Comparison of ENCODE assay signal across 15 cellular contexts in genomic region chr12:108645686-108646596, GRCh38. TPM values are rescaled to one million over a fixed set of nuclear protein-coding genes. Genes with fewer than 3 reads are reported as not detected.
A peak's percentile ranks its signal among the peaks of the same experiment; 100 is the strongest.
DNase-seq lines count a peak whose midpoint lies in the region; ATAC-seq, FAIRE-seq and TF ChIP-seq lines count a peak whose summit lies in the region.
"Had no signal": no experiment of that assay in that cellular context is flagged by ENCODE, and none has a peak within 500 bp of the region (broad histone marks: within the 10 kb centered on the region; RNA-seq: fewer than 3 reads in every experiment).

No MANE protein-coding gene starts in this region.

- H3K4me1 Mint-ChIP-seq in CD4-positive, alpha-beta T cell (ENCODE audit: low read depth), result peaks cover 31% of the 10 kb centered on the region
- H3K4me1 Mint-ChIP-seq in astrocyte (ENCODE audit: low read depth, unreplicated experiment), result peaks cover 72% of the 10 kb centered on the region
- peaks cover 27 to 66% (median 37%) of the 10 kb centered on the region in 4 donors for H3K4me1 Mint-ChIP-seq in naive thymus-derived CD8-positive, alpha-beta T cell

- peak overlapping the region; percentile 29 for H3K4me3 ChIP-seq in Jurkat, Clone E6-1 (ENCODE audit: low read length)
- H3K4me3 ChIP-seq in astrocyte (ENCODE audit: insufficient read depth, low read depth, low read length), result no peak overlapping the region
- no peak overlapping the region for H3K4me3 ChIP-seq in mammary epithelial cell (replicated peaks in 1 of 3; ENCODE audit: insufficient read depth in 1 of 3, low read depth in 2 of 3, low read length in 3 of 3)
- H3K4me3 ChIP-seq in tibial nerve, result no peak overlapping the region
- H3K4me3 ChIP-seq: prostate gland, transverse colon had no signal

- H3K27ac ChIP-seq in CD4-positive, alpha-beta T cell (ENCODE audit: low read depth, low read length), result no peak overlapping the region
- H3K27ac ChIP-seq in astrocyte (ENCODE audit: low read depth, low read length) (peak overlapping the region; percentile 6), mammary epithelial cell (ENCODE audit: insufficient read depth, low read depth, low read length) (no peak overlapping the region), tibial nerve (peak overlapping the region in 2 of 4 donors; percentile 4 to 29)
- H3K27ac ChIP-seq: prostate gland had no signal

- dilution Hi-C loops in mammary epithelial cell (cut with HindIII; ENCODE audit: low sequenced_read_pairs), result no loop called here

- no peak for TF ChIP-seq POLR2A in tibial nerve (IDR thresholded peaks at IDR 0.05)

- H3K27ac Mint-ChIP-seq in CD4-positive, alpha-beta T cell, result peak overlapping the region; percentile 80
- peak overlapping the region; percentile 75 for H3K27ac Mint-ChIP-seq in astrocyte (ENCODE audit: unreplicated experiment)
- peak overlapping the region; percentile 74 to 96 (median 87) for H3K27ac Mint-ChIP-seq in naive thymus-derived CD8-positive, alpha-beta T cell

- no TSS peak for BruUV-seq in mammary epithelial cell (replicated peaks; lab: Mats Ljungman, UMichigan)

- intact Hi-C loops in CD4-positive, alpha-beta T cell (cut with DNase I, micrococcal nuclease), result no loop called here
- intact Hi-C loops in mammary epithelial cell (cut with micrococcal nuclease), result loop anchor here (5.0 kb wide), 1 partner anchor 896 kb away; no protein-coding TSS in a partner anchor

- H4K20me1 ChIP-seq in astrocyte (ENCODE audit: insufficient read depth, low read length) (peaks cover 37% of the 10 kb centered on the region), mammary epithelial cell (ENCODE audit: insufficient read depth, low read length) (no peaks in the 10 kb centered on the region)

- CTCF ChIA-PET in CD4-positive, alpha-beta T cell (lab: Charles Lee), result interaction anchor here (1.7 to 2.3 kb wide), 5 partner anchors 11 to 158 kb away, joined by 5 to 16 read pairs (median 8); partner anchors contain the start of gene SELPLG
- CTCF ChIA-PET in mammary epithelial cell (lab: Charles Lee; ENCODE audit: low non-redundant PET), result no interaction called here

- no peaks in the 10 kb centered on the region for H3K27me3 Mint-ChIP-seq in CD4-positive, alpha-beta T cell
- H3K27me3 Mint-ChIP-seq in astrocyte (ENCODE audit: low read depth, unreplicated experiment), result no peaks in the 10 kb centered on the region
- no peaks in the 10 kb centered on the region for H3K27me3 Mint-ChIP-seq in naive thymus-derived CD8-positive, alpha-beta T cell

- no peak overlapping the region for H3K4me2 ChIP-seq in astrocyte (ENCODE audit: low read length)
- H3K4me2 ChIP-seq in mammary epithelial cell (ENCODE audit: insufficient read depth, low read depth, low read length), result no peak overlapping the region

- peak overlapping the region; percentile 68 for H3K4me3 Mint-ChIP-seq in CD4-positive, alpha-beta T cell
- peak overlapping the region; percentile 3 for H3K4me3 Mint-ChIP-seq in astrocyte (ENCODE audit: unreplicated experiment)
- peak overlapping the region; percentile 52 to 83 (median 73) for H3K4me3 Mint-ChIP-seq in naive thymus-derived CD8-positive, alpha-beta T cell

- DNase-seq in CD4-positive, alpha-beta T cell, result no peak
- peak; percentile 75 for DNase-seq in Jurkat, Clone E6-1 (ENCODE audit: low read depth, low spot score)
- DNase-seq in astrocyte (ENCODE audit: low read depth), result no peak
- no peak for DNase-seq in naive thymus-derived CD8-positive, alpha-beta T cell
- no peak for DNase-seq in cerebellum (ENCODE audit: low spot score)
- no peak for DNase-seq in mammary epithelial cell
- DNase-seq in tibial nerve (ENCODE audit: low spot score in 2 of 2), result no peak
- DNase-seq: activated CD8-positive, alpha-beta memory T cell treated with anti-CD3 and anti-CD28 coated beads for 24 hours; kidney; NCI-H1048; NCI-H524; transverse colon had no signal

- H3K9me3 Mint-ChIP-seq in CD4-positive, alpha-beta T cell, result no peaks in the 10 kb centered on the region
- no peaks in the 10 kb centered on the region for H3K9me3 Mint-ChIP-seq in astrocyte (ENCODE audit: unreplicated experiment)
- no peaks in the 10 kb centered on the region for H3K9me3 Mint-ChIP-seq in naive thymus-derived CD8-positive, alpha-beta T cell

- FAIRE-seq in astrocyte (lab: Jason Lieb, UNC), result no peak
- FAIRE-seq: bronchial epithelial cell, kidney had no signal

- WGBS in mammary epithelial cell (ENCODE audit: low coverage, missing lambda C conversion rate), result 94% methylated on average over 10 of the region's 15 CpGs
- 78 to 82% methylated on average over 15 of the region's 15 CpGs for WGBS in tibial nerve, 2 donors

- H3K79me2 ChIP-seq in astrocyte (ENCODE audit: insufficient read depth, low read length) (peaks cover 33% of the 10 kb centered on the region), mammary epithelial cell (ENCODE audit: insufficient read depth, low read length) (no peaks in the 10 kb centered on the region)

- H3K9me3 ChIP-seq in CD4-positive, alpha-beta T cell (ENCODE audit: control insufficient read depth, low read length), result no peaks in the 10 kb centered on the region
- H3K9me3 ChIP-seq in astrocyte (ENCODE audit: insufficient read depth, low read depth, low read length) (no peaks in the 10 kb centered on the region), mammary epithelial cell (replicated peaks; ENCODE audit: insufficient read depth, low read length) (no peaks in the 10 kb centered on the region), tibial nerve (no peaks in the 10 kb centered on the region)
- H3K9me3 ChIP-seq: prostate gland, transverse colon had no signal

- H2AFZ ChIP-seq in astrocyte (ENCODE audit: low read depth, low read length) (no peak overlapping the region), mammary epithelial cell (ENCODE audit: low read depth, low read length) (no peak overlapping the region)

- H3K9ac ChIP-seq in astrocyte (ENCODE audit: low read length) (no peak overlapping the region), mammary epithelial cell (ENCODE audit: insufficient read depth, low read length) (no peak overlapping the region)

- H3K27me3 ChIP-seq in CD4-positive, alpha-beta T cell (ENCODE audit: control insufficient read depth, insufficient read depth, low read length), result no peaks in the 10 kb centered on the region
- H3K27me3 ChIP-seq in astrocyte (ENCODE audit: insufficient read depth, low read length) (no peaks in the 10 kb centered on the region), mammary epithelial cell (ENCODE audit: insufficient read depth, low read length) (no peaks in the 10 kb centered on the region), tibial nerve (no peaks in the 10 kb centered on the region)
- H3K27me3 ChIP-seq: transverse colon had no signal

- H3K36me3 ChIP-seq in astrocyte (ENCODE audit: insufficient read depth, low read length) (peaks cover 60% of the 10 kb centered on the region), mammary epithelial cell (ENCODE audit: insufficient read depth, low read length) (peaks cover 38% of the 10 kb centered on the region), tibial nerve (peaks cover 0 to 45% (median 0%) of the 10 kb centered on the region in 3 donors)
- H3K36me3 ChIP-seq: prostate gland had no signal

- H3K4me1 ChIP-seq in astrocyte (ENCODE audit: insufficient read depth, low read length) (peaks cover 52% of the 10 kb centered on the region), mammary epithelial cell (ENCODE audit: insufficient read depth, low read length) (peaks cover 27% of the 10 kb centered on the region), tibial nerve (peaks cover 0 to 55% (median 22%) of the 10 kb centered on the region in 4 donors)
- H3K4me1 ChIP-seq: prostate gland had no signal

- peak; percentile 29 for ATAC-seq in CD4-positive, alpha-beta T cell (ENCODE audit: poor library complexity)
- ATAC-seq in naive thymus-derived CD8-positive, alpha-beta T cell, result peak; percentile 61
- ATAC-seq in HG02981 (IDR thresholded peaks at IDR 0.05; ENCODE audit: unreplicated experiment), result no peak

- TF ChIP-seq CTCF in CD4-positive, alpha-beta T cell (IDR thresholded peaks at IDR 0.05), result no peak
- TF ChIP-seq CTCF in astrocyte (IDR thresholded peaks at IDR 0.05; ENCODE audit: insufficient read depth, low read depth, low read length) (no peak), mammary epithelial cell (conservative IDR thresholded peaks at IDR 0.05 in 1 of 2, IDR thresholded peaks at IDR 0.05 in 1 of 2; ENCODE audit: extremely low read depth in 1 of 2, insufficient read depth in 1 of 2, low read depth in 1 of 2, low read length in 2 of 2) (no peak), tibial nerve (IDR thresholded peaks at IDR 0.05) (no peak)

- in situ Hi-C loops in mammary epithelial cell (cut with MboI; ENCODE audit: low sequenced_read_pairs in 2 of 2), result loop anchor here in 1 of 2 donors (25.0 kb wide), 2 partner anchors 316 to 441 kb away; partner anchors contain the start of genes ALKBH2 and UNG

- no peaks in the 10 kb centered on the region for H3K36me3 Mint-ChIP-seq in CD4-positive, alpha-beta T cell (ENCODE audit: low read depth)
- H3K36me3 Mint-ChIP-seq in astrocyte (ENCODE audit: low read depth, unreplicated experiment), result peaks cover 32% of the 10 kb centered on the region
- no peaks in the 10 kb centered on the region for H3K36me3 Mint-ChIP-seq in naive thymus-derived CD8-positive, alpha-beta T cell

- no peak for TF ChIP-seq EP300 in tibial nerve (IDR thresholded peaks at IDR 0.05)

- POLR2A ChIA-PET in CD4-positive, alpha-beta T cell (lab: Charles Lee), result interaction anchor here (0.8 to 4.4 kb wide), 11 partner anchors 12 to 211 kb away, joined by 3 to 70 read pairs (median 4); partner anchors contain the start of genes ISCU, SART3, SELPLG and SSH1
- POLR2A ChIA-PET in naive thymus-derived CD8-positive, alpha-beta T cell (lab: Charles Lee), result interaction anchor here (0.6 to 4.9 kb wide), 10 partner anchors 12 to 961 kb away, joined by 3 to 110 read pairs (median 5); partner anchors contain the start of genes ISCU, SART3 and SELPLG

RNA-seq across cellular contexts. Expression of gene SELPLG, which starts 12.2 kb away (rescaled TPM):
- total RNA-seq in CD4-positive, alpha-beta T cell, result 10 to 100 TPM; 25.7 to 27.8 TPM
- polyA plus RNA-seq in Jurkat, Clone E6-1 (2012; ENCODE audit: insufficient read depth, insufficient read length), result 51.1 TPM
- 4.9 and 5.8 TPM in 2 replicates for total RNA-seq in astrocyte
- total RNA-seq in naive thymus-derived CD8-positive, alpha-beta T cell, result 100 to 1,000 TPM; 157 to 163 TPM
- polyA plus RNA-seq in naive thymus-derived CD8-positive, alpha-beta T cell, result 100 to 1,000 TPM; 453 to 720 (median 520) TPM
- total RNA-seq in cerebellum, result 1.2 TPM
- under 1 TPM; 0.47 to 0.50 TPM for total RNA-seq in mammary epithelial cell
- polyA plus RNA-seq in mammary epithelial cell, result 0.63 TPM
- polyA minus RNA-seq in mammary epithelial cell, result not detected
- total RNA-seq in tibial nerve, result 10 to 100 TPM in 2 of 4 donors, 1 to 10 TPM in 2; 4.5 to 15.1 (median 9.2) TPM

RNA-seq across cellular contexts. Expression of gene TMEM119, which starts 48.1 kb away (rescaled TPM):
- total RNA-seq in CD4-positive, alpha-beta T cell, result 1 to 10 TPM; 2.1 to 2.6 TPM
- polyA plus RNA-seq in Jurkat, Clone E6-1 (2012; ENCODE audit: insufficient read depth, insufficient read length), result not detected
- 0.91 and 1.8 TPM in 2 replicates for total RNA-seq in astrocyte
- under 1 TPM; 0.26 to 0.77 TPM for total RNA-seq in naive thymus-derived CD8-positive, alpha-beta T cell
- polyA plus RNA-seq in naive thymus-derived CD8-positive, alpha-beta T cell, result under 1 TPM in 2 of 3 donors, not detected in 1; 0.06 to 0.21 TPM
- 1.1 TPM for total RNA-seq in cerebellum
- 1 to 10 TPM in 1 of 2 donors, not detected in 1; 1.0 TPM for total RNA-seq in mammary epithelial cell
- polyA plus RNA-seq in mammary epithelial cell, result not detected
- not detected for polyA minus RNA-seq in mammary epithelial cell
- 10 to 100 TPM in 3 of 4 donors, 1 to 10 TPM in 1; 9.0 to 48.8 (median 42.3) TPM for total RNA-seq in tibial nerve

Comparison
In these comparisons a context has a peak if more than half of its experiments do, and no peak if none do; other contexts are left out.
1. H3K4me3 Mint-ChIP-seq: peak in every context shown above with its lines; median percentile 73 in naive thymus-derived CD8-positive, alpha-beta T cell; 68 in CD4-positive, alpha-beta T cell; 3 in astrocyte.
2. RNA of gene SELPLG, which starts 12.2 kb away (total RNA-seq): 157 to 163 TPM in naive thymus-derived CD8-positive, alpha-beta T cell; 25.7 to 27.8 TPM in CD4-positive, alpha-beta T cell, 4.5 to 15.1 TPM in tibial nerve, 4.9 to 5.8 TPM in astrocyte, 1.2 TPM in cerebellum (single experiment) and 0.47 to 0.50 TPM in mammary epithelial cell; every median in the first group is over 4 times any median in the second.
3. Peak in every context shown above with its lines, with median percentiles within 50 percentile points of each other: H3K27ac Mint-ChIP-seq.